Comparison of ENCODE assay signal across 17 cellular contexts in genomic region chr9:13993482-13994267, GRCh38.
DNase-seq lines count a peak whose midpoint lies in the region; ATAC-seq and TF ChIP-seq lines count a peak whose summit lies in the region.
"Had no signal": no experiment of that assay in that cellular context is flagged by ENCODE, and none has a peak within 500 bp of the region (broad histone marks: within the 10 kb centered on the region; RNA-seq: fewer than 3 reads in every experiment).

No MANE protein-coding gene starts in this region.

- H3K4me3 ChIP-seq in uterus, result no peak overlapping the region
- H3K4me3 ChIP-seq: BLaER1 treated with 17β-estradiol and CSF1 and Interleukin-3, amounts not matched to agents 10 nM and 100 nM; thyroid gland had no signal

- H3K9me3 ChIP-seq in uterus, result no peaks in the 10 kb centered on the region
- H3K9me3 ChIP-seq: thyroid gland had no signal

- H3K27ac ChIP-seq in uterus, result peak overlapping the region; percentile 16 to 37
- H3K27ac ChIP-seq: BLaER1 treated with 17β-estradiol and CSF1 and Interleukin-3, amounts not matched to agents 10 nM and 100 nM; foreskin keratinocyte had no signal

- TF ChIP-seq CTCF in uterus (IDR thresholded peaks at IDR 0.05), result no peak
- no peak for TF ChIP-seq CTCF in omental fat pad (IDR thresholded peaks at IDR 0.05)

- peak; percentile 54 for DNase-seq in NCI-H2171 treated with DMSO at 0.1 percent for 48 hours (lab: John Stamatoyannopoulos, UW)
- DNase-seq in NCI-H2171 (lab: John Stamatoyannopoulos, UW), result no peak
- peak; percentile 95 for DNase-seq in NCI-H69 (lab: John Stamatoyannopoulos, UW)
- peak; percentile 36 for DNase-seq in left kidney (ENCODE audit: low read depth, low spot score)
- no peak for DNase-seq in uterus
- DNase-seq in MV-4-11 (lab: John Stamatoyannopoulos, UW), result no peak
- no peak for DNase-seq in omental fat pad (ENCODE audit: low spot score)
- DNase-seq in D341Med (ENCODE audit: low spot score), result no peak
- DNase-seq: activated CD4-positive, alpha-beta memory T cell treated with anti-CD3 and anti-CD28 coated beads, Interleukin-2, amount 10 ng/mL, durations not matched to agents 7 days and 5 days; activated naive CD4-positive, alpha-beta T cell treated with anti-CD3 and anti-CD28 coated beads for 36 hours; activated T-cell treated with anti-CD3 and anti-CD28 coated beads, Interleukin-2, amount 50 U/mL, for 24 hours; foreskin keratinocyte; hypothalamus; kidney glomerular epithelial cell; thyroid gland had no signal

- TF ChIP-seq POLR2A in uterus (IDR thresholded peaks at IDR 0.05), result no peak

- no peaks in the 10 kb centered on the region for H3K4me1 ChIP-seq in uterus
- H3K4me1 ChIP-seq: BLaER1 treated with 17β-estradiol and CSF1 and Interleukin-3, amounts not matched to agents 10 nM and 100 nM; foreskin keratinocyte; thyroid gland had no signal

- ATAC-seq in omental fat pad (ENCODE audit: low FRiP score), result no peak
- ATAC-seq: foreskin keratinocyte; stimulated activated effector memory CD8-positive, alpha-beta T cell treated with anti-CD3 and anti-CD28 coated beads, Interleukin-12 subunit alpha, Interleukin-12 subunit beta, amount 100 ng/mL, for 72 hours had no signal

- intact Hi-C loops in uterus (cut with DNase I; ENCODE audit: low total_unique reads), result no loop called here

- no peaks in the 10 kb centered on the region for H3K36me3 ChIP-seq in uterus
- H3K36me3 ChIP-seq: BLaER1 treated with 17β-estradiol and CSF1 and Interleukin-3, amounts not matched to agents 10 nM and 100 nM; thyroid gland had no signal

- H3K27me3 ChIP-seq in uterus, result no peaks in the 10 kb centered on the region
- H3K27me3 ChIP-seq: BLaER1 treated with 17β-estradiol and CSF1 and Interleukin-3, amounts not matched to agents 10 nM and 100 nM; foreskin keratinocyte; thyroid gland had no signal

Comparison
In these comparisons a context has a peak if more than half of its experiments do, and no peak if none do; other contexts are left out.
1. DNase-seq: peak in NCI-H2171 treated with DMSO at 0.1 percent for 48 hours (single experiment), NCI-H69 (single experiment) and left kidney (single experiment); none in NCI-H2171 (single experiment), uterus (0 of 2), MV-4-11 (single experiment), omental fat pad (single experiment) and D341Med (single experiment).